In the genomic region with DNA sequence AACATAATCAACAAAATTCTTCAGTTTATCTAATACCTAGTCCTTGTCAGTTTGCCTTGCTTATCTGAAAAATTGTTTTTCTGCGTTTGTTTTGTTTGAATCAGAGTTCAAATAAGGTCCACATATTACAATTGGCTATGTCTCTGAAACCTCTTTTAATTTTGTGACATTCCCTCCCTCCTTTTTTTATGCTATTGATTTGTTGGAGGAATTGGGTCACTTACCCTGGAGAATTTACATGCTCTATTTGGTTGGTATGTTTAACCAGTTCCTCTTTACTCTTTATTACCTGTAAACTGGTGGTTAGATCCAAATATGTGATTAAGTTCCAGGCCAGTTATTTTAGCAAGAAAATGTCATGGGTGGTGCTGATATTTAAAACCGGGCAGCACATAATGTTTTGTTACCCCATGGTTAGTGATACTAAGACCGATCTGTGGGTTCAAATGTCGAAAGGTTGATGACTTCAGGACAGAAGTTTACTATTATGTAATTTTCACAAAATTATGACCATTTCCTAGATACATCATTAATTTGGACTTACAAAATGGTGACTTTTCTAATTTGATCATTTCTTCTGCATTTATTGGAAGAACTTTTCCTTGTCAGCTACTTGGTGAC, we compare ENCODE assay signal across 30 cellular contexts.
"Had no signal": no experiment of that assay in that cellular context is flagged by ENCODE, and none has a peak within 500 bp of the region (broad histone marks: within the 10 kb centered on the region; RNA-seq: fewer than 3 reads in every experiment).

No MANE protein-coding gene starts in this region.

- H3K4me3 ChIP-seq: adrenal gland, MG63, Peyer's patch, SJSA1 had no signal

- H3K27me3 ChIP-seq: adrenal gland, MG63, Peyer's patch, SJSA1 had no signal

- H3K9me3 ChIP-seq: adrenal gland, MG63, Peyer's patch, SJSA1, SK-N-SH had no signal

- H3K4me2 ChIP-seq: SK-N-SH had no signal

- H3K9ac ChIP-seq: SK-N-SH had no signal

- H3K9me3 Mint-ChIP-seq: activated CD4-positive, alpha-beta T cell treated with anti-CD3 and anti-CD28 coated beads, Interleukin-2, amount 10 ng/mL, durations not matched to agents 24 days and 14 days; activated CD8-positive, alpha-beta T cell treated with anti-CD3 and anti-CD28 coated beads for 36 hours; activated naive CD4-positive, alpha-beta T cell treated with anti-CD3 and anti-CD28 coated beads for 36 hours; activated naive CD4-positive, alpha-beta T cell treated with anti-CD3 and anti-CD28 coated beads, Interleukin-2, amount 50 U/mL, for 72 hours; activated T-helper 2 cell treated with anti-CD3 and anti-CD28 coated beads, Interferon-gamma antibody, Interleukin-2, Interleukin-4, amounts not matched to agents 10 μg/mL and 5 μg/mL and 100 μg/mL, durations not matched to agents 14 hours and 24 hours and 36 hours; brain had no signal

- ATAC-seq: activated CD8-positive, alpha-beta T cell treated with anti-CD3 and anti-CD28 coated beads for 36 hours; activated naive CD4-positive, alpha-beta T cell treated with anti-CD3 and anti-CD28 coated beads, Interleukin-2, amount 50 U/mL, for 72 hours; T-helper 17 cell had no signal

- H3K4me3 Mint-ChIP-seq: activated CD4-positive, alpha-beta T cell treated with anti-CD3 and anti-CD28 coated beads, Interleukin-2, amount 10 ng/mL, durations not matched to agents 24 days and 14 days; activated CD8-positive, alpha-beta T cell treated with anti-CD3 and anti-CD28 coated beads for 36 hours; activated naive CD4-positive, alpha-beta T cell treated with anti-CD3 and anti-CD28 coated beads for 36 hours; brain; T-helper 17 cell had no signal

- H3K27me3 Mint-ChIP-seq: activated CD4-positive, alpha-beta T cell treated with anti-CD3 and anti-CD28 coated beads, Interleukin-2, amount 10 ng/mL, durations not matched to agents 24 days and 14 days; activated CD8-positive, alpha-beta T cell treated with anti-CD3 and anti-CD28 coated beads for 36 hours; T-helper 17 cell had no signal

- H3K27ac Mint-ChIP-seq: activated CD4-positive, alpha-beta T cell treated with anti-CD3 and anti-CD28 coated beads, Interleukin-2, amount 10 ng/mL, durations not matched to agents 24 days and 14 days; activated CD8-positive, alpha-beta T cell treated with anti-CD3 and anti-CD28 coated beads for 36 hours; activated naive CD4-positive, alpha-beta T cell treated with anti-CD3 and anti-CD28 coated beads for 36 hours; activated naive CD4-positive, alpha-beta T cell treated with anti-CD3 and anti-CD28 coated beads, Interleukin-2, amount 50 U/mL, for 72 hours; activated T-helper 2 cell treated with anti-CD3 and anti-CD28 coated beads, Interferon-gamma antibody, Interleukin-2, Interleukin-4, amounts not matched to agents 10 μg/mL and 5 μg/mL and 100 μg/mL, durations not matched to agents 14 hours and 24 hours and 36 hours; brain; T-helper 17 cell had no signal

- DNase-seq: activated CD4-positive, alpha-beta T cell treated with anti-CD3 and anti-CD28 coated beads, Interleukin-2, amount 10 ng/mL, durations not matched to agents 24 days and 14 days; activated CD4-positive, alpha-beta T cell treated with anti-CD3 and anti-CD28 coated beads, Interleukin-2, amount 50 U/mL, for 4 hours; activated CD8-positive, alpha-beta T cell treated with anti-CD3 and anti-CD28 coated beads for 36 hours; activated gamma-delta T cell; activated naive CD4-positive, alpha-beta T cell treated with anti-CD3 and anti-CD28 coated beads for 36 hours; activated T-cell treated with anti-CD3 and anti-CD28 coated beads, Interleukin-2, amount 50 U/mL, for 1 hour; adrenal gland; caudate nucleus; cerebellar nuclear complex; Kasumi-1; KG1; MG63; NCI-H1048; NCI-H1105 treated with DMSO at 0.1 percent for 48 hours; NCI-H1436 treated with DMSO at 0.1 percent for 48 hours; NCI-H1694 treated with DMSO at 0.1 percent for 48 hours; NCI-H2029; NCI-H345; NCI-H524 treated with DMSO at 0.1 percent for 48 hours; Peyer's patch; RPMI8226; SHP77 treated with DMSO at 0.1 percent for 48 hours; SK-N-SH; T-helper 17 cell had no signal

- H3K9me2 ChIP-seq: SK-N-SH had no signal

- H3K27ac ChIP-seq: adrenal gland, Peyer's patch, SJSA1 had no signal

- H3K4me1 ChIP-seq: Peyer's patch had no signal

- H3K36me3 ChIP-seq: adrenal gland, MG63, Peyer's patch, SJSA1 had no signal

- H3K4me1 Mint-ChIP-seq: activated CD4-positive, alpha-beta T cell treated with anti-CD3 and anti-CD28 coated beads, Interleukin-2, amount 10 ng/mL, durations not matched to agents 24 days and 14 days; brain had no signal

- FAIRE-seq: astrocyte, bronchial epithelial cell had no signal
